19 cellular contexts compared by ENCODE assay signal in the genomic region with DNA sequence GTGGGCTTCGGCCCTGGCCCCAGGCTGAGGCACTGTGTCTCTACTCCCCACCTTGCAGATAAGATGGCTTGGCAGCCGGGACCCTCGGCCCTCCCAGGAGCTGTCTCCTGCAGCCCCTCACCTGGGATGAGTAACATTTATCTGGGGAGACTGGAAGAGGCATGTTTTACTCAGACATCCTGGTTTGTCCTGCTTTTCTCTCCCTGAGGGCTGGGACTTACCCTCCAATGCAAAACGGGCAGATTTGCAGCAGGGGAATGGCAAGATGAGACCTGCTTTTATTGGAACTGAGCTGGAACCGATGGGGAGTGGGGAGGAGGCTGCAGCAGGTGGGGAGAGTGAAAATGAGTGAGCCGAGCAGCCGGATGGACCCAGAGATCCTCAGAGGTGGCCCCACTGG. TPM values are rescaled to one million over a fixed set of nuclear protein-coding genes. Genes with fewer than 3 reads are reported as not detected.
DNase-seq lines count a peak whose midpoint lies in the region; FAIRE-seq and TF ChIP-seq lines count a peak whose summit lies in the region.
"Had no signal": no experiment of that assay in that cellular context is flagged by ENCODE, and none has a peak within 500 bp of the region (broad histone marks: within the 10 kb centered on the region; RNA-seq: fewer than 3 reads in every experiment).

No MANE protein-coding gene starts in this region.

- no peak overlapping the region for H2AK5ac ChIP-seq in H9 (ENCODE audit: insufficient read length, low read length)

- H3K56ac ChIP-seq in H9 (ENCODE audit: insufficient read length, low read depth, low read length): no peak overlapping the region

- no peaks in the 10 kb centered on the region for H4K20me1 ChIP-seq in H9 (ENCODE audit: control insufficient read depth, insufficient read depth, insufficient read length)

- H3K23ac ChIP-seq in H9 (ENCODE audit: insufficient read length, low read depth, low read length): no peak overlapping the region

- no peak overlapping the region for H4K5ac ChIP-seq in H9 (ENCODE audit: insufficient read length, low read depth, low read length)

- H3K27ac ChIP-seq in H9 (ENCODE audit: insufficient read length, low read depth, low read length) (no peak overlapping the region), skin epidermis (peak overlapping the region in 16 of 21 experiments; percentile 3 to 79 (median 51))
- H3K27ac ChIP-seq: lower lobe of right lung, thoracic aorta, VCaP had no signal

- H3K79me2 ChIP-seq in H9 (ENCODE audit: insufficient read depth, low read length): no peaks in the 10 kb centered on the region

- H3T11ph ChIP-seq in H9 (ENCODE audit: low read length): no peak overlapping the region

- H2BK20ac ChIP-seq in H9 (ENCODE audit: low read depth, low read length, poor library complexity, severe bottlenecking): no peak overlapping the region

- no peaks in the 10 kb centered on the region for H3K27me3 Mint-ChIP-seq in H9 (ENCODE audit: low read depth)

- peak overlapping the region; percentile 22; the same call in 1 of the 2 replicates for H3K14ac ChIP-seq in H9 (ENCODE audit: insufficient read depth, low read length)

- H2BK120ac ChIP-seq in H9 (ENCODE audit: low read depth, low read length, poor library complexity, severe bottlenecking): no peak overlapping the region

- DNase-seq in H9: no peak
- peak; percentile 51 to 76 for DNase-seq in NCI-H526 (lab: John Stamatoyannopoulos, UW)
- peak; percentile 95 for DNase-seq in bronchial epithelial cell (ENCODE audit: low read depth)
- DNase-seq in occipital lobe (lab: John Stamatoyannopoulos, UW): no peak
- no peak for DNase-seq in central memory CD4-positive, alpha-beta T cell
- no peak for DNase-seq in NCI-H345 (lab: John Stamatoyannopoulos, UW)
- DNase-seq: activated CD8-positive, alpha-beta T cell treated with anti-CD3 and anti-CD28 coated beads for 36 hours; activated naive CD8-positive, alpha-beta T cell treated with anti-CD3 and anti-CD28 coated beads, Interleukin-2, amount 50 U/mL, for 24 hours; activated T-cell treated with anti-CD3 and anti-CD28 coated beads, Interleukin-2, amount 50 U/mL, for 72 hours; effector CD4-positive, alpha-beta T cell; lower lobe of right lung; NCI-H1105 treated with DMSO at 0.1 percent for 48 hours; NCI-H510A; right cardiac atrium; stimulated activated CD8-positive, alpha-beta memory T cell treated with anti-CD3 and anti-CD28 coated beads, Interleukin-4, amount 100 ng/mL, for 48 hours had no signal

- no peaks in the 10 kb centered on the region for H3K79me1 ChIP-seq in H9 (ENCODE audit: insufficient read depth, low read depth, low read length, poor library complexity, severe bottlenecking)

- peaks cover 38 to 44% of the 10 kb centered on the region in 2 experiments for H3K4me1 Mint-ChIP-seq in H9
- H3K4me1 Mint-ChIP-seq: nephron had no signal

- H3K36me3 Mint-ChIP-seq in H9 (ENCODE audit: insufficient read depth in 1 of 3, low read depth in 3 of 3): no peaks in the 10 kb centered on the region

- no peak overlapping the region for H4K91ac ChIP-seq in H9 (ENCODE audit: insufficient read length, low read depth, low read length)

- no peaks in the 10 kb centered on the region for H3K36me3 ChIP-seq in bronchial epithelial cell (ENCODE audit: control insufficient read depth, insufficient read depth, low read length)
- H3K36me3 ChIP-seq: lower lobe of right lung, thoracic aorta had no signal

- WGBS in H9 (ENCODE audit: extremely low coverage, insufficient read length, low lambda C conversion rate): no CpG with 5 or more reads among the region's 7 CpGs

- H2BK5ac ChIP-seq in H9 (ENCODE audit: insufficient read length, low read length): no peak overlapping the region

- peak; percentile 62 for FAIRE-seq in bronchial epithelial cell (lab: Jason Lieb, UNC)

- H3K4me1 ChIP-seq in H9 (ENCODE audit: insufficient read depth, low read length): peaks cover 12% of the 10 kb centered on the region; the same call in 1 of the 2 replicates
- H3K4me1 ChIP-seq: lower lobe of right lung had no signal

- H3K4me3 Mint-ChIP-seq in H9: no peak overlapping the region; a peak in 2 of 5 replicates
- H3K4me3 Mint-ChIP-seq: activated CD8-positive, alpha-beta T cell treated with anti-CD3 and anti-CD28 coated beads for 36 hours; activated naive CD8-positive, alpha-beta T cell treated with anti-CD3 and anti-CD28 coated beads, Interleukin-2, amount 50 U/mL, for 24 hours; activated T-cell treated with anti-CD3 and anti-CD28 coated beads, Interleukin-2, amount 50 U/mL, for 72 hours; nephron had no signal

- peak overlapping the region; percentile 18 for H2BK12ac ChIP-seq in H9 (ENCODE audit: insufficient read length, low read depth, low read length)

- TF ChIP-seq CTCF in H9 (conservative IDR thresholded peaks at IDR 0.05): no peak
- no peak for TF ChIP-seq CTCF in bronchial epithelial cell (IDR thresholded peaks at IDR 0.05; ENCODE audit: insufficient read depth, low read length, severe bottlenecking)

- H3K4me3 ChIP-seq in bronchial epithelial cell (ENCODE audit: low read depth, low read length): peak overlapping the region; percentile 13
- H3K4me3 ChIP-seq in skin epidermis: no peak overlapping the region
- H3K4me3 ChIP-seq: lower lobe of right lung, thoracic aorta had no signal

- no peak overlapping the region for H2AFZ ChIP-seq in H9 (ENCODE audit: low read length)

- H3K23me2 ChIP-seq in H9 (ENCODE audit: insufficient read length, low read depth, low read length, poor library complexity, severe bottlenecking): peaks cover 3% of the 10 kb centered on the region

- peak overlapping the region; percentile 1 for H3K18ac ChIP-seq in H9 (ENCODE audit: insufficient read length, low read depth, low read length)

- no peak overlapping the region for H4K8ac ChIP-seq in H9 (replicated peaks; ENCODE audit: insufficient read length, low read depth, low read length)

- H3K27me3 ChIP-seq in H9 (ENCODE audit: insufficient read depth, low read length) (no peaks in the 10 kb centered on the region), bronchial epithelial cell (ENCODE audit: control insufficient read depth, insufficient read depth, low read length) (no peaks in the 10 kb centered on the region)

- no peak overlapping the region for H3K4ac ChIP-seq in H9 (ENCODE audit: low read depth, low read length)

- no peak overlapping the region for H2BK15ac ChIP-seq in H9 (ENCODE audit: low read depth, low read length)

- H3K4me2 ChIP-seq in H9 (ENCODE audit: insufficient read depth, insufficient read length, low read length): no peak overlapping the region

- H3K9me3 Mint-ChIP-seq in H9: peaks cover 0 to 3% of the 10 kb centered on the region in 2 experiments; a peak in 1 of 5 replicates
- H3K9me3 Mint-ChIP-seq: activated CD8-positive, alpha-beta T cell treated with anti-CD3 and anti-CD28 coated beads for 36 hours; activated naive CD8-positive, alpha-beta T cell treated with anti-CD3 and anti-CD28 coated beads, Interleukin-2, amount 50 U/mL, for 24 hours; activated T-cell treated with anti-CD3 and anti-CD28 coated beads, Interleukin-2, amount 50 U/mL, for 72 hours; nephron had no signal

- no peak overlapping the region for H3K9ac ChIP-seq in H9 (ENCODE audit: extremely low read depth, insufficient read length, low read length)

- peak overlapping the region; percentile 33 to 96 (median 85); a peak in 5 of 7 replicates for H3K27ac Mint-ChIP-seq in H9
- H3K27ac Mint-ChIP-seq: activated CD8-positive, alpha-beta T cell treated with anti-CD3 and anti-CD28 coated beads for 36 hours; activated naive CD8-positive, alpha-beta T cell treated with anti-CD3 and anti-CD28 coated beads, Interleukin-2, amount 50 U/mL, for 24 hours; activated T-cell treated with anti-CD3 and anti-CD28 coated beads, Interleukin-2, amount 50 U/mL, for 72 hours; nephron had no signal

- H3K9me3 ChIP-seq in H9 (ENCODE audit: control insufficient read depth, low read depth, low read length): no peaks in the 10 kb centered on the region
- H3K9me3 ChIP-seq: lower lobe of right lung, thoracic aorta had no signal

RNA-seq across cellular contexts. Expression of a gene that starts 27.3 kb away (rescaled TPM):
- total RNA-seq in H9 (2021) (185 and 188 TPM in 2 replicates), bronchial epithelial cell (39.2 and 42.2 TPM in 2 replicates), occipital lobe (43.4 TPM)

RNA-seq across cellular contexts. Expression of a gene that starts 39.9 kb away (rescaled TPM):
- total RNA-seq in H9 (2021) (not detected in 2 replicates), bronchial epithelial cell (0.26 TPM in 1 of 2 replicates, not detected in the other), occipital lobe (0.47 TPM)

Comparison
In these comparisons a context has a peak if more than half of its experiments do, and no peak if none do; other contexts are left out.
1. DNase-seq: peak in NCI-H526 (2 of 2) and bronchial epithelial cell (single experiment); none in H9 (single experiment), occipital lobe (single experiment), central memory CD4-positive, alpha-beta T cell (single experiment) and NCI-H345 (single experiment).